Comparison of ENCODE assay signal across 8 cellular contexts in the genomic region with DNA sequence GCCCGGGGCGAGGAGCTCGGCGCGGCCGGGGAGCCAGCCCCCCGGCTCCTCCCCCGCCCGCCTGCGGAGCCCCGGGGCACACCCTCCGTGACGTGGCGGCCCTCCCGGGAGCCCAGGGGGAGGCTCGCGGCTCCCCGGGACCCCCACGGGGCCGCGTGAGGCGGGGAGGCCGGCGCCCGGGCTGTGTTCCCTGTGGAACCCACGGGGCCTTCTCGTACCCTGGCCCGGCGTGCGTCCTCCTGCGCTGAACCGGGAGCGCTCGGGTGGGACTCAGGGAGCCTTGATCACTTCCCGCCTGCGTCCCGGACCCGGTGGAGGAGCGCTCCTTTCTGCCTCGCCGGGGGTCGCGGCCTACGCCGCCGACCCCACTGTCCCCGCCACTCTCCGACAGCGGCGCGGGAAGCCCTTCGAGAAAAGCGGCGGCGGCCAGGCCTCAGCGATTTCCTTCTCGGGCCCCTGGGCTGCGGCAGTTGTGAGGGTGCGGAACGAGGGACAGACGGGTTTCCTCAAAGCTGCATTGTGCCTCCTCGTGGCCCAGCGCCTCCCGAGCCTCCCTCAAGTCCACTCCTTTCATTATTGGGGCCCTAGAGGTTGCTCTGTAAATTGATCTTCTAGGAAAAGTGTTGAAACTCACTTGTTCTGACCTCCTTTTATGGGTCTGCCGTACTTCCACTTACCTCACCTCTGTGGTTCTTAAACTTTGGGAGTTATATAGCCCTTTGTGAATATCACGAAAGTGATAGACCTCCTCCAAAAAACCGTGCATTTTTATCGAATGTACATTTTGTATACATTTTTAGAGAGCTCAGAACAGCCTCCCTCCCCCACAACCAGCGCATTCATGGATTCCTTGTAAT.
A peak's percentile ranks its signal among the peaks of the same experiment; 100 is the strongest.
DNase-seq lines count a peak whose midpoint lies in the region; ATAC-seq and TF ChIP-seq lines count a peak whose summit lies in the region.

No MANE protein-coding gene starts in this region.

- peak; percentile 47 for ATAC-seq in GM19468 (IDR thresholded peaks at IDR 0.05; ENCODE audit: extremely low read depth, unreplicated experiment)
- peak; percentile 92 for ATAC-seq in stimulated activated naive CD8-positive, alpha-beta T cell treated with anti-CD3 and anti-CD28 coated beads, Interleukin-15, Interleukin-2, amounts not matched to agents 100 U/mL and 50 U/mL, for 24 hours

- peak overlapping the region; percentile 98 to 99 (median 99) for H3K27ac Mint-ChIP-seq in nephron

- H3K4me3 Mint-ChIP-seq in nephron, result peak overlapping the region; percentile 91 to 97 (median 96)

- peaks cover 40% of the 10 kb centered on the region for H3K4me1 Mint-ChIP-seq in nephron

- H3K9me3 Mint-ChIP-seq in nephron, result no peaks in the 10 kb centered on the region

- peak; percentile 92 for DNase-seq in DMS 273 (lab: John Stamatoyannopoulos, UW; ENCODE audit: unreplicated experiment)
- DNase-seq in HS-27A (ENCODE audit: low read depth), result peak; percentile 36
- peak; percentile 84 for DNase-seq in OCI-M1 (lab: John Stamatoyannopoulos, UW)
- DNase-seq in activated T-helper 1 cell treated with anti-CD3 and anti-CD28 coated beads, Interleukin-2, amount 50 U/mL, for 16 hours (ENCODE audit: low read depth in 1 of 2, low spot score in 1 of 2), result peak; percentile 43 to 66
- DNase-seq in fibroblast of peridontal ligament (ENCODE audit: extremely low read depth), result peak; percentile 85
- DNase-seq in stimulated activated naive CD8-positive, alpha-beta T cell treated with anti-CD3 and anti-CD28 coated beads, Interleukin-15, Interleukin-2, amounts not matched to agents 100 U/mL and 50 U/mL, for 24 hours, result peak; percentile 82

- peak; percentile 35 to 53 (median 39) for TF ChIP-seq CTCF in nephron (IDR thresholded peaks at IDR 0.05; ENCODE audit: unreplicated experiment in 3 of 3)

- no peaks in the 10 kb centered on the region for H3K27me3 Mint-ChIP-seq in nephron (ENCODE audit: low read depth)

- peaks cover 20% of the 10 kb centered on the region for H3K36me3 Mint-ChIP-seq in nephron (ENCODE audit: low read depth)

Comparison
In these comparisons a context has a peak if more than half of its experiments do, and no peak if none do; other contexts are left out.
1. Peak in every context shown above with its lines: DNase-seq and ATAC-seq.
2. DNase-seq: peak in every context shown above with its lines; median percentile 92 in DMS 273; 85 in fibroblast of peridontal ligament; 84 in OCI-M1; 82 in stimulated activated naive CD8-positive, alpha-beta T cell treated with anti-CD3 and anti-CD28 coated beads, Interleukin-15, Interleukin-2, amounts not matched to agents 100 U/mL and 50 U/mL, for 24 hours; 54 in activated T-helper 1 cell treated with anti-CD3 and anti-CD28 coated beads, Interleukin-2, amount 50 U/mL, for 16 hours; 36 in HS-27A.